In the genomic region with DNA sequence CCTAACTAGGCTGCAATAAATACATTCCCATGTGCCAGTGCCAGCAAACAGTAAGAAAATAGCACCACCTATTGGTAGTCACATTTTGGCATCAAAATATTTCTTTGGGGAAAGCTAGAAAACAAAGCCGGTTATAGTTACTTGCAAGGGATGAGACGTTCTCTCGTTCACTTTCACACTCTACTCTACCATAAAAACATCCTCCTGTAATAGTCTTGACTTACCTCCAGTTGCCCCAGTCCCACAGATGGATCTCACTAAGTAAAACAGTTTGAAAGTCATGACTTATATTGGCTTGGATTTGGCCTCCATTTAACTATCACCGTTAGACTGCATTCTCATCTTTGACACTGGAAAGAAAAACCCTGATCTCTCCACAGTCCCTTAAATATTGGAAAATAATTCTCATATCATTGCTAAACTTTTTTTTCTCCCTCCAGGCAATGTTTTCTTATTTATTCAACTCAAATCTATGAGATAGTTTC, we compare ENCODE assay signal across 8 cellular contexts. TPM values are rescaled to one million over a fixed set of nuclear protein-coding genes. Genes with fewer than 3 reads are reported as not detected.
DNase-seq lines count a peak whose midpoint lies in the region; ATAC-seq and TF ChIP-seq lines count a peak whose summit lies in the region.

No MANE protein-coding gene starts in this region.

- H3K4me3 ChIP-seq in cardiac muscle cell (no peak overlapping the region), right cardiac atrium (ENCODE audit: low read length) (no peak overlapping the region), Peyer's patch (no peak overlapping the region), fibroblast of villous mesenchyme (ENCODE audit: low read depth, low read length) (no peak overlapping the region)

- H3K9me3 ChIP-seq in cardiac muscle cell (ENCODE audit: low read depth) (no peaks in the 10 kb centered on the region), right cardiac atrium (ENCODE audit: control insufficient read depth, low read length) (no peaks in the 10 kb centered on the region), Peyer's patch (no peaks in the 10 kb centered on the region)

- intact Hi-C loops in right cardiac atrium (cut with DNase I) = loop anchor here in 2 of 4 donors (5.0 to 10.0 kb wide), 2 partner anchors 675 to 678 kb away; no protein-coding TSS in a partner anchor
- intact Hi-C loops in sciatic nerve (cut with DNase I) = no loop called here

- peaks cover 62% of the 10 kb centered on the region for H3K27me3 ChIP-seq in cardiac muscle cell
- no peaks in the 10 kb centered on the region for H3K27me3 ChIP-seq in right cardiac atrium (ENCODE audit: control insufficient read depth, insufficient read depth)
- H3K27me3 ChIP-seq in Peyer's patch = no peaks in the 10 kb centered on the region

- TF ChIP-seq POLR2A in Peyer's patch (IDR thresholded peaks at IDR 0.05) = no peak

- H3K36me3 ChIP-seq in cardiac muscle cell (no peaks in the 10 kb centered on the region), Peyer's patch (no peaks in the 10 kb centered on the region)

- ATAC-seq in right cardiac atrium (no peak), HG03378 (IDR thresholded peaks at IDR 0.05; ENCODE audit: unreplicated experiment) (peak; percentile 53), sciatic nerve (peak; percentile 51), GM21526 (IDR thresholded peaks at IDR 0.05; ENCODE audit: low FRiP score, unreplicated experiment) (no peak), GM21447 (IDR thresholded peaks at IDR 0.05; ENCODE audit: unreplicated experiment) (no peak)

- H3K27ac ChIP-seq in cardiac muscle cell = no peak overlapping the region
- H3K27ac ChIP-seq in right cardiac atrium (ENCODE audit: low read length) = no peak overlapping the region
- H3K27ac ChIP-seq in Peyer's patch = no peak overlapping the region

- 16% methylated on average over 4 of the region's 4 CpGs for WGBS in right cardiac atrium

- H3K4me1 ChIP-seq in cardiac muscle cell (ENCODE audit: low read depth) (no peaks in the 10 kb centered on the region), right cardiac atrium (ENCODE audit: control insufficient read depth, insufficient read depth, low read length) (no peaks in the 10 kb centered on the region), Peyer's patch (peaks cover 0 to 9% (median 0%) of the 10 kb centered on the region in 4 donors)

- TF ChIP-seq CTCF in cardiac muscle cell (IDR thresholded peaks at IDR 0.05; ENCODE audit: low read depth, low read length) (peak; percentile 73), Peyer's patch (IDR thresholded peaks at IDR 0.05) (peak; percentile 27 to 83 (median 68)), fibroblast of villous mesenchyme (IDR thresholded peaks at IDR 0.05; ENCODE audit: insufficient read depth, low read depth, low read length) (peak; percentile 64)

- peak; percentile 40 to 55 for DNase-seq in cardiac muscle cell (ENCODE audit: low read depth in 1 of 2, low spot score in 1 of 2)
- DNase-seq in right cardiac atrium = no peak
- no peak for DNase-seq in Peyer's patch
- DNase-seq in fibroblast of villous mesenchyme (ENCODE audit: low read depth) = peak; percentile 28
- DNase-seq in sciatic nerve (ENCODE audit: low spot score) = no peak

RNA-seq across cellular contexts. Expression of a gene that starts 9.7 kb away (rescaled TPM):
- total RNA-seq in cardiac muscle cell (0.03 TPM in 1 of 2 replicates, not detected in the other), right cardiac atrium (not detected), Peyer's patch (10 to 100 TPM in 3 of 4 donors, 1 to 10 TPM in 1; 2.5 to 35.4 (median 30.0) TPM), fibroblast of villous mesenchyme (under 0.01 TPM in 1 of 2 replicates, not detected in the other), sciatic nerve (14.8 TPM)
- polyA plus RNA-seq in cardiac muscle cell (0.02 TPM in 1 of 2 replicates, not detected in the other), right cardiac atrium (0.02 TPM)

Comparison
In these comparisons a context has a peak if more than half of its experiments do, and no peak if none do; other contexts are left out.
1. DNase-seq: peak in cardiac muscle cell (2 of 2) and fibroblast of villous mesenchyme (single experiment); none in right cardiac atrium (0 of 3), Peyer's patch (0 of 3) and sciatic nerve (single experiment).
2. ATAC-seq: peak in HG03378 (single experiment) and sciatic nerve (single experiment); none in right cardiac atrium (0 of 2), GM21526 (single experiment) and GM21447 (single experiment).
3. Peak in every context shown above with its lines, with median percentiles within 50 percentile points of each other: CTCF ChIP-seq.